In genomic region chr17:47742319-47743181, GRCh38 we compare ENCODE assay signal across 1 cellular context.
TF ChIP-seq lines count a peak whose summit lies in the region.

No MANE protein-coding gene starts in this region.

TF ChIP-seq in IMR-90, 13 proteins besides CTCF, POLR2A, EP300 and RAD21 (continued from another document):
- no peak for TF ChIP-seq NFE2L2 (IDR thresholded peaks at IDR 0.05; ENCODE audit: low read depth, low read length)
- no peak for TF ChIP-seq MAZ (IDR thresholded peaks at IDR 0.05; ENCODE audit: borderline replicate concordance, low read depth, low read length)
- no peak for TF ChIP-seq ELK1 (IDR thresholded peaks at IDR 0.05; ENCODE audit: borderline replicate concordance, low read depth, low read length)
- no peak for TF ChIP-seq MXI1 (IDR thresholded peaks at IDR 0.05; ENCODE audit: borderline replicate concordance, low read depth, low read length)
- TF ChIP-seq RCOR1 (IDR thresholded peaks at IDR 0.05; ENCODE audit: insufficient replicate concordance, low read length) = no peak
- TF ChIP-seq USF2 (IDR thresholded peaks at IDR 0.05; ENCODE audit: low read depth, low read length) = no peak
- TF ChIP-seq FOS (IDR thresholded peaks at IDR 0.05; ENCODE audit: low read depth, low read length) = no peak
- TF ChIP-seq RFX5 (IDR thresholded peaks at IDR 0.05; ENCODE audit: low read depth, low read length) = no peak
- no peak for TF ChIP-seq CHD1 (IDR thresholded peaks at IDR 0.05; ENCODE audit: low read depth, low read length)
